In genomic region chr4:3945511-3946290, GRCh38 we compare ENCODE assay signal across 24 cellular contexts.
"Had no signal": no experiment of that assay in that cellular context is flagged by ENCODE, and none has a peak within 500 bp of the region (broad histone marks: within the 10 kb centered on the region; RNA-seq: fewer than 3 reads in every experiment).

No MANE protein-coding gene starts in this region.

- H3K27me3 ChIP-seq: colonic mucosa, gastrocnemius medialis, heart right ventricle, left lung had no signal

- ATAC-seq: effector memory CD8-positive, alpha-beta T cell; gastrocnemius medialis; heart right ventricle; left cardiac atrium; left lung; left ventricle myocardium superior; lower lobe of right lung; mucosa of descending colon had no signal

- DNase-seq: colonic mucosa; cortex of kidney; effector CD8-positive, alpha-beta T cell; effector memory CD8-positive, alpha-beta T cell; esophagus squamous epithelium; foreskin fibroblast; foreskin melanocyte; gastrocnemius medialis; glutamatergic neuron; head of caudate nucleus; heart right ventricle; hippocampal formation; left cardiac atrium; left lung; left ventricle myocardium superior; lower lobe of right lung; mesenchymal stem cell; mucosa of descending colon; naive B cell had no signal

- H3K4me1 ChIP-seq: colonic mucosa, gastrocnemius medialis, left lung, lower lobe of right lung had no signal

- H3K36me3 Mint-ChIP-seq: mesothelial cell of epicardium had no signal

- H3K4me3 Mint-ChIP-seq: dendritic cell treated with granulocyte-macrophage colony-stimulating factor and Interleukin-4, amounts not matched to agents 40 ng/mL and 50 ng/mL, for 4 days; effector memory CD8-positive, alpha-beta T cell; mesothelial cell of epicardium; naive B cell had no signal

- FAIRE-seq: endothelial cell of umbilical vein, islet of Langerhans, keratinocyte had no signal

- H3K9me3 ChIP-seq: colonic mucosa, esophagus squamous epithelium, gastrocnemius medialis, heart right ventricle, left lung, lower lobe of right lung, mucosa of descending colon had no signal

- H3K9me3 Mint-ChIP-seq: dendritic cell treated with granulocyte-macrophage colony-stimulating factor and Interleukin-4, amounts not matched to agents 40 ng/mL and 50 ng/mL, for 4 days; effector memory CD8-positive, alpha-beta T cell; mesothelial cell of epicardium; naive B cell had no signal

- H3K27ac ChIP-seq: colonic mucosa, esophagus squamous epithelium, gastrocnemius medialis, heart right ventricle, left lung, lower lobe of right lung had no signal

- H3K4me3 ChIP-seq: colonic mucosa, esophagus squamous epithelium, gastrocnemius medialis, heart right ventricle, left lung, lower lobe of right lung, mucosa of descending colon had no signal

- H3K27ac Mint-ChIP-seq: dendritic cell treated with granulocyte-macrophage colony-stimulating factor and Interleukin-4, amounts not matched to agents 40 ng/mL and 50 ng/mL, for 4 days; effector memory CD8-positive, alpha-beta T cell; mesothelial cell of epicardium had no signal

- H3K36me3 ChIP-seq: colonic mucosa, gastrocnemius medialis, lower lobe of right lung had no signal
